Comparison of ENCODE assay signal across 15 cellular contexts in genomic region chr3:24596626-24597025, GRCh38.
DNase-seq lines count a peak whose midpoint lies in the region; ATAC-seq and TF ChIP-seq lines count a peak whose summit lies in the region.
"Had no signal": no experiment of that assay in that cellular context is flagged by ENCODE, and none has a peak within 500 bp of the region (broad histone marks: within the 10 kb centered on the region; RNA-seq: fewer than 3 reads in every experiment).

No MANE protein-coding gene starts in this region.

- H3K4ac ChIP-seq in H9 (ENCODE audit: low read depth, low read length), result no peak overlapping the region

- H3K9ac ChIP-seq in mammary epithelial cell (ENCODE audit: insufficient read depth, low read length), result no peak overlapping the region
- H3K9ac ChIP-seq in H9 (ENCODE audit: extremely low read depth, insufficient read length, low read length), result no peak overlapping the region
- H3K9ac ChIP-seq: BLaER1 had no signal

- no peak overlapping the region for H2BK12ac ChIP-seq in H9 (ENCODE audit: insufficient read length, low read depth, low read length)

- TF ChIP-seq CTCF in mammary epithelial cell (conservative IDR thresholded peaks at IDR 0.05 in 1 of 2, IDR thresholded peaks at IDR 0.05 in 1 of 2; ENCODE audit: extremely low read depth in 1 of 2, insufficient read depth in 1 of 2, low read depth in 1 of 2, low read length in 2 of 2) (no peak), MCF 10A (IDR thresholded peaks at IDR 0.05; ENCODE audit: unreplicated experiment) (no peak), foreskin keratinocyte (conservative IDR thresholded peaks at IDR 0.05) (no peak), progenitor cell of endocrine pancreas (IDR thresholded peaks at IDR 0.05; ENCODE audit: unreplicated experiment) (no peak), H9 (conservative IDR thresholded peaks at IDR 0.05) (no peak)

- H2BK5ac ChIP-seq in H9 (ENCODE audit: insufficient read length, low read length), result no peak overlapping the region

- H3K36me3 Mint-ChIP-seq in MCF 10A (ENCODE audit: insufficient read depth, unreplicated experiment) (no peaks in the 10 kb centered on the region), progenitor cell of endocrine pancreas (ENCODE audit: insufficient read depth) (no peaks in the 10 kb centered on the region), H9 (ENCODE audit: insufficient read depth in 1 of 3, low read depth in 3 of 3) (no peaks in the 10 kb centered on the region)
- H3K36me3 Mint-ChIP-seq: CD8-positive, alpha-beta memory T cell had no signal

- H2BK120ac ChIP-seq in H9 (ENCODE audit: low read depth, low read length, poor library complexity, severe bottlenecking), result no peak overlapping the region

- CTCF ChIA-PET in mammary epithelial cell (lab: Charles Lee; ENCODE audit: low non-redundant PET), result no interaction called here
- CTCF ChIA-PET in MCF 10A (lab: Yijun Ruan, JAX), result interaction anchor here (0.6 to 1.6 kb wide), 4 partner anchors 9 to 1362 kb away, joined by 3 to 5 read pairs (median 4); no protein-coding TSS in a partner anchor

- H3K4me3 Mint-ChIP-seq in MCF 10A (ENCODE audit: unreplicated experiment) (no peak overlapping the region), progenitor cell of endocrine pancreas (ENCODE audit: low read depth) (no peak overlapping the region), H9 (no peak overlapping the region)
- H3K4me3 Mint-ChIP-seq: CD8-positive, alpha-beta memory T cell had no signal

- no peak overlapping the region for H4K5ac ChIP-seq in H9 (ENCODE audit: insufficient read length, low read depth, low read length)

- no peak overlapping the region for H4K91ac ChIP-seq in H9 (ENCODE audit: insufficient read length, low read depth, low read length)

- no peak overlapping the region for H2BK15ac ChIP-seq in H9 (ENCODE audit: low read depth, low read length)

- H2BK20ac ChIP-seq in H9 (ENCODE audit: low read depth, low read length, poor library complexity, severe bottlenecking), result no peak overlapping the region

- intact Hi-C loops in mammary epithelial cell (cut with micrococcal nuclease), result loop anchor here (5.0 kb wide), 1 partner anchor 104 kb away; the partner anchor contains the start of gene THRB
- intact Hi-C loops in MCF 10A (cut with micrococcal nuclease), result no loop called here

- peaks cover 31% of the 10 kb centered on the region for H3K4me1 Mint-ChIP-seq in MCF 10A (ENCODE audit: insufficient read depth, unreplicated experiment)
- peaks cover 31% of the 10 kb centered on the region for H3K4me1 Mint-ChIP-seq in progenitor cell of endocrine pancreas (ENCODE audit: low read depth)
- peaks cover 6 to 15% of the 10 kb centered on the region in 2 experiments for H3K4me1 Mint-ChIP-seq in H9
- H3K4me1 Mint-ChIP-seq: CD8-positive, alpha-beta memory T cell had no signal

- H3K79me2 ChIP-seq in mammary epithelial cell (ENCODE audit: insufficient read depth, low read length), result no peaks in the 10 kb centered on the region
- H3K79me2 ChIP-seq in H9 (ENCODE audit: insufficient read depth, low read length), result no peaks in the 10 kb centered on the region

- dilution Hi-C loops in mammary epithelial cell (cut with HindIII; ENCODE audit: low sequenced_read_pairs), result no loop called here

- H3K23me2 ChIP-seq in H9 (ENCODE audit: insufficient read length, low read depth, low read length, poor library complexity, severe bottlenecking), result no peaks in the 10 kb centered on the region

- no peak overlapping the region for H3K27ac Mint-ChIP-seq in MCF 10A (ENCODE audit: low read depth, unreplicated experiment)
- peak overlapping the region; percentile 14 for H3K27ac Mint-ChIP-seq in progenitor cell of endocrine pancreas
- no peak overlapping the region for H3K27ac Mint-ChIP-seq in H9
- H3K27ac Mint-ChIP-seq: CD8-positive, alpha-beta memory T cell had no signal

- no peaks in the 10 kb centered on the region for H4K20me1 ChIP-seq in mammary epithelial cell (ENCODE audit: insufficient read depth, low read length)
- H4K20me1 ChIP-seq in H9 (ENCODE audit: control insufficient read depth, insufficient read depth, insufficient read length), result no peaks in the 10 kb centered on the region
- H4K20me1 ChIP-seq: BLaER1 had no signal

- ATAC-seq in foreskin keratinocyte (peak; percentile 20), HG02610 (IDR thresholded peaks at IDR 0.05; ENCODE audit: unreplicated experiment) (no peak)

- in situ Hi-C loops in mammary epithelial cell (cut with MboI; ENCODE audit: low sequenced_read_pairs in 2 of 2), result no loop called here

- H3K56ac ChIP-seq in H9 (ENCODE audit: insufficient read length, low read depth, low read length), result no peak overlapping the region

- H3K9me3 Mint-ChIP-seq in MCF 10A (ENCODE audit: unreplicated experiment) (no peaks in the 10 kb centered on the region), progenitor cell of endocrine pancreas (ENCODE audit: low read depth) (no peaks in the 10 kb centered on the region), H9 (no peaks in the 10 kb centered on the region)

- H3K36me3 ChIP-seq in mammary epithelial cell (ENCODE audit: insufficient read depth, low read length), result no peaks in the 10 kb centered on the region
- H3K36me3 ChIP-seq: BLaER1 had no signal

- peak; percentile 85 for DNase-seq in mammary epithelial cell
- no peak for DNase-seq in MCF 10A (ENCODE audit: unreplicated experiment)
- peak in 1 of 2 donors; percentile 69 for DNase-seq in foreskin keratinocyte
- DNase-seq in progenitor cell of endocrine pancreas (ENCODE audit: low spot score, unreplicated experiment), result no peak
- DNase-seq in stimulated activated CD4-positive, alpha-beta T cell treated with anti-CD3 and anti-CD28 coated beads, Interleukin-4, amount 100 ng/mL, for 24 hours, result no peak
- DNase-seq in H9, result no peak
- DNase-seq: AML-193; Caco-2; CD8-positive, alpha-beta memory T cell; DND-41; GDM1 had no signal

- H3K9me3 ChIP-seq in mammary epithelial cell (replicated peaks; ENCODE audit: insufficient read depth, low read length) (no peaks in the 10 kb centered on the region), H9 (ENCODE audit: control insufficient read depth, low read depth, low read length) (no peaks in the 10 kb centered on the region)
- H3K9me3 ChIP-seq: BLaER1, Caco-2 had no signal

- H3K4me2 ChIP-seq in mammary epithelial cell (ENCODE audit: insufficient read depth, low read depth, low read length) (no peak overlapping the region), H9 (ENCODE audit: insufficient read depth, insufficient read length, low read length) (no peak overlapping the region)
- H3K4me2 ChIP-seq: BLaER1 had no signal

- H3K79me1 ChIP-seq in H9 (ENCODE audit: insufficient read depth, low read depth, low read length, poor library complexity, severe bottlenecking), result no peaks in the 10 kb centered on the region

- 0% methylated on average over 2 of the region's 2 CpGs for WGBS in mammary epithelial cell (ENCODE audit: low coverage, missing lambda C conversion rate)
- no CpG with 5 or more reads among the region's 2 CpGs for WGBS in H9 (ENCODE audit: extremely low coverage, insufficient read length, low lambda C conversion rate)

- BruUV-seq in mammary epithelial cell (replicated peaks; lab: Mats Ljungman, UMichigan), result no TSS peak
- BruUV-seq in MCF 10A (replicated peaks; lab: Mats Ljungman, UMichigan), result no TSS peak

- H3K4me1 ChIP-seq in mammary epithelial cell (ENCODE audit: insufficient read depth, low read length) (peaks cover 49% of the 10 kb centered on the region), foreskin keratinocyte (peaks cover 33% of the 10 kb centered on the region), H9 (ENCODE audit: insufficient read depth, low read length) (no peaks in the 10 kb centered on the region)
- H3K4me1 ChIP-seq: BLaER1 had no signal

- no peak overlapping the region for H2AK5ac ChIP-seq in H9 (ENCODE audit: insufficient read length, low read length)

- no peak overlapping the region for H3T11ph ChIP-seq in H9 (ENCODE audit: low read length)

- H2AFZ ChIP-seq in mammary epithelial cell (ENCODE audit: low read depth, low read length) (no peak overlapping the region), H9 (ENCODE audit: low read length) (no peak overlapping the region)

- H3K4me3 ChIP-seq in mammary epithelial cell (replicated peaks in 1 of 3; ENCODE audit: insufficient read depth in 1 of 3, low read depth in 2 of 3, low read length in 3 of 3), result no peak overlapping the region
- H3K4me3 ChIP-seq: BLaER1 had no signal

- H3K18ac ChIP-seq in H9 (ENCODE audit: insufficient read length, low read depth, low read length), result no peak overlapping the region

- H3K23ac ChIP-seq in H9 (ENCODE audit: insufficient read length, low read depth, low read length), result no peak overlapping the region

- peak overlapping the region; percentile 87 for H3K27ac ChIP-seq in mammary epithelial cell (ENCODE audit: insufficient read depth, low read depth, low read length)
- peak overlapping the region; percentile 30 for H3K27ac ChIP-seq in foreskin keratinocyte
- H3K27ac ChIP-seq in H9 (ENCODE audit: insufficient read length, low read depth, low read length), result no peak overlapping the region
- H3K27ac ChIP-seq: 22Rv1, BLaER1, HL-60 had no signal

- no peak overlapping the region for H4K8ac ChIP-seq in H9 (replicated peaks; ENCODE audit: insufficient read length, low read depth, low read length)

- POLR2A ChIA-PET in MCF 10A (lab: Yijun Ruan, JAX), result interaction anchor here (0.5 to 2.9 kb wide), 8 partner anchors 9 to 680 kb away, joined by 3 to 17 read pairs (median 4); partner anchors contain the start of genes NKIRAS1 and RPL15

- H3K27me3 ChIP-seq in mammary epithelial cell (ENCODE audit: insufficient read depth, low read length) (no peaks in the 10 kb centered on the region), foreskin keratinocyte (no peaks in the 10 kb centered on the region), H9 (ENCODE audit: insufficient read depth, low read length) (no peaks in the 10 kb centered on the region)
- H3K27me3 ChIP-seq: BLaER1 had no signal

- no peak overlapping the region for H3K14ac ChIP-seq in H9 (ENCODE audit: insufficient read depth, low read length)

- H3K27me3 Mint-ChIP-seq in MCF 10A (ENCODE audit: insufficient read depth, unreplicated experiment) (no peaks in the 10 kb centered on the region), progenitor cell of endocrine pancreas (peaks cover 35% of the 10 kb centered on the region), H9 (ENCODE audit: low read depth) (no peaks in the 10 kb centered on the region)
